25 cellular contexts compared by ENCODE assay signal in genomic region chrX:42366181-42366580, GRCh38.
"Had no signal": no experiment of that assay in that cellular context is flagged by ENCODE, and none has a peak within 500 bp of the region (broad histone marks: within the 10 kb centered on the region; RNA-seq: fewer than 3 reads in every experiment).

No MANE protein-coding gene starts in this region.

- DNase-seq: cortex of kidney; dorsolateral prefrontal cortex; effector CD8-positive, alpha-beta T cell; gastrocnemius medialis; heart right ventricle; immature natural killer cell; left cardiac atrium; left ventricle myocardium inferior; lower lobe of right lung; mesendoderm; naive thymus-derived CD4-positive, alpha-beta T cell; nephron progenitor cell; stimulated activated CD4-positive, alpha-beta T cell treated with anti-CD3 and anti-CD28 coated beads, Interleukin-2, amount 100 ng/mL, for 24 hours; stimulated activated CD4-positive, alpha-beta T cell treated with anti-CD3 and anti-CD28 coated beads, Interleukin-4, amount 100 ng/mL, for 4 hours; stimulated activated naive B cell treated with anti-CD40 and anti-IgM and Interleukin-4, amounts not matched to agents 10 μg/mL and 1 μg/mL and 100 μg/mL, for 72 hours; stimulated activated naive CD8-positive, alpha-beta T cell treated with anti-CD3 and anti-CD28 coated beads, Interleukin-15, amount 100 ng/mL, for 72 hours; testis; upper lobe of right lung had no signal

- FAIRE-seq: endometrium, keratinocyte had no signal

- H3K27ac Mint-ChIP-seq: immature natural killer cell; naive thymus-derived CD4-positive, alpha-beta T cell; nephron progenitor cell; stimulated activated naive B cell treated with anti-CD40 and anti-IgM and Interleukin-4, amounts not matched to agents 10 μg/mL and 1 μg/mL and 100 μg/mL, for 72 hours; stimulated activated naive CD8-positive, alpha-beta T cell treated with anti-CD3 and anti-CD28 coated beads, Interleukin-15, amount 100 ng/mL, for 72 hours had no signal

- H3K27me3 Mint-ChIP-seq: naive thymus-derived CD4-positive, alpha-beta T cell; stimulated activated naive B cell treated with anti-CD40 and anti-IgM and Interleukin-4, amounts not matched to agents 10 μg/mL and 1 μg/mL and 100 μg/mL, for 72 hours; stimulated activated naive CD8-positive, alpha-beta T cell treated with anti-CD3 and anti-CD28 coated beads, Interleukin-15, amount 100 ng/mL, for 72 hours had no signal

- H3K27ac ChIP-seq: dorsolateral prefrontal cortex, gastrocnemius medialis, heart right ventricle, left ventricle myocardium inferior, lower lobe of right lung, skin epidermis, testis, tibial nerve, upper lobe of right lung, vagina had no signal

- H3K4me1 ChIP-seq: gastrocnemius medialis, heart right ventricle, left ventricle myocardium inferior, lower lobe of right lung, testis, tibial nerve, upper lobe of right lung, vagina had no signal

- H3K4me1 Mint-ChIP-seq: immature natural killer cell; naive thymus-derived CD4-positive, alpha-beta T cell; nephron progenitor cell; stimulated activated naive B cell treated with anti-CD40 and anti-IgM and Interleukin-4, amounts not matched to agents 10 μg/mL and 1 μg/mL and 100 μg/mL, for 72 hours; stimulated activated naive CD8-positive, alpha-beta T cell treated with anti-CD3 and anti-CD28 coated beads, Interleukin-15, amount 100 ng/mL, for 72 hours had no signal

- H3K4me3 ChIP-seq: dorsolateral prefrontal cortex, gastrocnemius medialis, heart right ventricle, left ventricle myocardium inferior, lower lobe of right lung, skin epidermis, testis, tibial nerve, upper lobe of right lung, vagina had no signal

- H3K9me3 ChIP-seq: gastrocnemius medialis, heart right ventricle, left ventricle myocardium inferior, lower lobe of right lung, testis, tibial nerve, upper lobe of right lung, vagina had no signal

- ATAC-seq: esophagus mucosa; gastrocnemius medialis; heart right ventricle; left cardiac atrium; lower lobe of right lung; naive thymus-derived CD4-positive, alpha-beta T cell; sciatic nerve; stimulated activated naive B cell treated with anti-CD40 and anti-IgM and Interleukin-4, amounts not matched to agents 10 μg/mL and 1 μg/mL and 100 μg/mL, for 72 hours; stimulated activated naive CD8-positive, alpha-beta T cell treated with anti-CD3 and anti-CD28 coated beads, Interleukin-15, amount 100 ng/mL, for 72 hours; upper lobe of right lung had no signal

- H3K36me3 Mint-ChIP-seq: immature natural killer cell; naive thymus-derived CD4-positive, alpha-beta T cell; stimulated activated naive B cell treated with anti-CD40 and anti-IgM and Interleukin-4, amounts not matched to agents 10 μg/mL and 1 μg/mL and 100 μg/mL, for 72 hours had no signal

- H3K36me3 ChIP-seq: gastrocnemius medialis, heart right ventricle, left ventricle myocardium inferior, lower lobe of right lung, tibial nerve, upper lobe of right lung, vagina had no signal

- H3K9me3 Mint-ChIP-seq: immature natural killer cell had no signal

- H3K27me3 ChIP-seq: gastrocnemius medialis, testis, tibial nerve, upper lobe of right lung, vagina had no signal

- H3K4me3 Mint-ChIP-seq: immature natural killer cell; naive thymus-derived CD4-positive, alpha-beta T cell; nephron progenitor cell; stimulated activated naive B cell treated with anti-CD40 and anti-IgM and Interleukin-4, amounts not matched to agents 10 μg/mL and 1 μg/mL and 100 μg/mL, for 72 hours; stimulated activated naive CD8-positive, alpha-beta T cell treated with anti-CD3 and anti-CD28 coated beads, Interleukin-15, amount 100 ng/mL, for 72 hours had no signal
